22 cellular contexts compared by ENCODE assay signal in the genomic region with DNA sequence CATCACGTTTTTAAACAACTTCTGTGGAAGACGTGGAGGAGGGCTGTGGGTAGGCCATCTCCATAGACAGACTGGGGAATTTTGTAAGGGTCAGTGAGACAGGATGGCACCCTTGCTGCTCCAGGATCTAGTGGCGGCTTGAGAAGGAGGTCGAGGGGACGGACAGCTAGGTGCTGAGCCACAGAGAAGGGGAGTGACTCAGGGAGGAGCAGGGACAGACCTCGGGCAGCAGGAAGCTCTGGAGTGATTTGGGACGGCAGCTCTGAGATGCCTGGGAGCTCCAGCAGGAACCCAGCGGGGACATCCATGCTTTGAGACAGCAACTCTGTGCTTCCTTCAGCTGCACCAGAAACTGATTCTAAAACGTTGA.
DNase-seq lines count a peak whose midpoint lies in the region; ATAC-seq lines count a peak whose summit lies in the region.
"Had no signal": no experiment of that assay in that cellular context is flagged by ENCODE, and none has a peak within 500 bp of the region (broad histone marks: within the 10 kb centered on the region; RNA-seq: fewer than 3 reads in every experiment).

No MANE protein-coding gene starts in this region.

- DNase-seq in left lobe of liver (ENCODE audit: low spot score) (peak; percentile 7), posterior vena cava (ENCODE audit: low spot score) (peak; percentile 70), T-helper 2 cell (no peak), NCI-H82 (lab: John Stamatoyannopoulos, UW) (no peak)
- no peak for DNase-seq in activated CD4-positive, alpha-beta T cell treated with anti-CD3 and anti-CD28 coated beads for 36 hours
- DNase-seq in stimulated activated CD4-positive, alpha-beta T cell treated with anti-CD3 and anti-CD28 coated beads, Interleukin-4, amount 100 ng/mL, for 1 hour = no peak
- DNase-seq: CD8-positive, alpha-beta memory T cell; DMS79 treated with DMSO at 0.1 percent for 48 hours; GF-D8; KBM-7; MV-4-11; NCI-H1105; NCI-H1436 treated with DMSO at 0.1 percent for 48 hours; NCI-H187 treated with DMSO at 0.1 percent for 48 hours; NCI-H2171 treated with DMSO at 0.1 percent for 48 hours; NCI-H345; NCI-H524; NCI-H748 treated with DMSO at 0.1 percent for 48 hours; PC-3 had no signal

- CTCF ChIA-PET in activated CD4-positive, alpha-beta T cell treated with anti-CD3 and anti-CD28 coated beads for 36 hours (lab: Charles Lee) = no interaction called here

- H3K9ac ChIP-seq in BLaER1 = no peak overlapping the region
- no peak overlapping the region for H3K9ac ChIP-seq in BLaER1 treated with 17β-estradiol and CSF1 and Interleukin-3, amounts not matched to agents 10 nM and 100 nM

- H3K27me3 ChIP-seq in BLaER1 = no peaks in the 10 kb centered on the region
- no peaks in the 10 kb centered on the region for H3K27me3 ChIP-seq in BLaER1 treated with 17β-estradiol and CSF1 and Interleukin-3, amounts not matched to agents 10 nM and 100 nM

- H3K27me3 Mint-ChIP-seq in activated CD4-positive, alpha-beta T cell treated with anti-CD3 and anti-CD28 coated beads for 36 hours = peaks cover 25% of the 10 kb centered on the region

- no peak overlapping the region for H3K4me3 Mint-ChIP-seq in activated CD4-positive, alpha-beta T cell treated with anti-CD3 and anti-CD28 coated beads for 36 hours
- H3K4me3 Mint-ChIP-seq: CD14-positive monocyte; CD8-positive, alpha-beta memory T cell had no signal

- no peaks in the 10 kb centered on the region for H4K20me1 ChIP-seq in BLaER1
- H4K20me1 ChIP-seq in BLaER1 treated with 17β-estradiol and CSF1 and Interleukin-3, amounts not matched to agents 10 nM and 100 nM = no peaks in the 10 kb centered on the region; a peak in 1 of 22 replicates

- H3K4me1 Mint-ChIP-seq in activated CD4-positive, alpha-beta T cell treated with anti-CD3 and anti-CD28 coated beads for 36 hours = no peaks in the 10 kb centered on the region
- H3K4me1 Mint-ChIP-seq: CD14-positive monocyte; CD8-positive, alpha-beta memory T cell had no signal

- no peak overlapping the region for H3K27ac ChIP-seq in BLaER1
- no peak overlapping the region for H3K27ac ChIP-seq in BLaER1 treated with 17β-estradiol and CSF1 and Interleukin-3, amounts not matched to agents 10 nM and 100 nM

- POLR2A ChIA-PET in activated CD4-positive, alpha-beta T cell treated with anti-CD3 and anti-CD28 coated beads for 36 hours (lab: Charles Lee) = no interaction called here

- H3K27ac Mint-ChIP-seq in activated CD4-positive, alpha-beta T cell treated with anti-CD3 and anti-CD28 coated beads for 36 hours = no peak overlapping the region

- ATAC-seq in left lobe of liver = no peak
- ATAC-seq in activated CD4-positive, alpha-beta T cell treated with anti-CD3 and anti-CD28 coated beads for 36 hours = no peak
- ATAC-seq: PC-3 had no signal

- no peak overlapping the region for H3K4me3 ChIP-seq in BLaER1
- H3K4me3 ChIP-seq in BLaER1 treated with 17β-estradiol and CSF1 and Interleukin-3, amounts not matched to agents 10 nM and 100 nM = no peak overlapping the region

- peaks cover 23% of the 10 kb centered on the region for H3K4me1 ChIP-seq in BLaER1
- H3K4me1 ChIP-seq in BLaER1 treated with 17β-estradiol and CSF1 and Interleukin-3, amounts not matched to agents 10 nM and 100 nM = peaks cover 0 to 18% (median 10%) of the 10 kb centered on the region in 10 experiments; a peak in 13 of 20 replicates

- peak overlapping the region; percentile 42 for H3K4me2 ChIP-seq in BLaER1
- peak overlapping the region in 7 of 11 experiments; percentile 5 to 52 (median 32); a peak in 9 of 22 replicates for H3K4me2 ChIP-seq in BLaER1 treated with 17β-estradiol and CSF1 and Interleukin-3, amounts not matched to agents 10 nM and 100 nM

- intact Hi-C loops in posterior vena cava (cut with DNase I) = no loop called here
- intact Hi-C loops in activated CD4-positive, alpha-beta T cell treated with anti-CD3 and anti-CD28 coated beads for 36 hours (cut with DNase I, micrococcal nuclease) = no loop called here

- peaks cover 4% of the 10 kb centered on the region for H3K9me3 Mint-ChIP-seq in activated CD4-positive, alpha-beta T cell treated with anti-CD3 and anti-CD28 coated beads for 36 hours (ENCODE audit: low read depth)

- no peaks in the 10 kb centered on the region for H3K36me3 Mint-ChIP-seq in activated CD4-positive, alpha-beta T cell treated with anti-CD3 and anti-CD28 coated beads for 36 hours (ENCODE audit: low read depth)
- H3K36me3 Mint-ChIP-seq: CD8-positive, alpha-beta memory T cell had no signal

- no peaks in the 10 kb centered on the region for H3K36me3 ChIP-seq in BLaER1
- no peaks in the 10 kb centered on the region for H3K36me3 ChIP-seq in BLaER1 treated with 17β-estradiol and CSF1 and Interleukin-3, amounts not matched to agents 10 nM and 100 nM

- H3K9me3 ChIP-seq in BLaER1 = peaks cover 13% of the 10 kb centered on the region; the same call in 1 of the 2 replicates
- H3K9me3 ChIP-seq in BLaER1 treated with 17β-estradiol and CSF1 and Interleukin-3, amounts not matched to agents 10 nM and 100 nM (replicated peaks in 1 of 11) = peaks cover 0 to 12% (median 7%) of the 10 kb centered on the region in 11 experiments; a peak in 10 of 22 replicates

Comparison
In these comparisons a context has a peak if more than half of its experiments do, and no peak if none do; other contexts are left out.
1. DNase-seq: peak in left lobe of liver (single experiment) and posterior vena cava (single experiment); none in T-helper 2 cell (0 of 5), activated CD4-positive, alpha-beta T cell treated with anti-CD3 and anti-CD28 coated beads for 36 hours (single experiment), NCI-H82 (single experiment) and stimulated activated CD4-positive, alpha-beta T cell treated with anti-CD3 and anti-CD28 coated beads, Interleukin-4, amount 100 ng/mL, for 1 hour (single experiment).